12 cellular contexts compared by ENCODE assay signal in genomic region chr17:82461827-82462524, GRCh38. TPM values are rescaled to one million over a fixed set of nuclear protein-coding genes. Genes with fewer than 3 reads are reported as not detected.
DNase-seq lines count a peak whose midpoint lies in the region; ATAC-seq and TF ChIP-seq lines count a peak whose summit lies in the region.
"Had no signal": no experiment of that assay in that cellular context is flagged by ENCODE, and none has a peak within 500 bp of the region (broad histone marks: within the 10 kb centered on the region; RNA-seq: fewer than 3 reads in every experiment).

No MANE protein-coding gene starts in this region.

- no peak for ATAC-seq in left ventricle myocardium superior
- ATAC-seq in heart left ventricle: no peak
- no peak for ATAC-seq in GM21360 (IDR thresholded peaks at IDR 0.05; ENCODE audit: unreplicated experiment)
- ATAC-seq in HG03565 (IDR thresholded peaks at IDR 0.05; ENCODE audit: unreplicated experiment): no peak

- intact Hi-C loops in left ventricle myocardium superior (cut with micrococcal nuclease) (no loop called here), heart left ventricle (cut with DNase I) (no loop called here)

- H3K36me3 Mint-ChIP-seq in type B pancreatic cell: peaks cover 22% of the 10 kb centered on the region

- H3K27ac Mint-ChIP-seq in type B pancreatic cell: peak overlapping the region; percentile 81

- H3K4me3 ChIP-seq in heart left ventricle (no peak overlapping the region), epithelial cell of esophagus (ENCODE audit: low read length) (no peak overlapping the region)
- H3K4me3 ChIP-seq: testis had no signal

- peak overlapping the region; percentile 60 for H3K4me3 Mint-ChIP-seq in type B pancreatic cell

- WGBS in heart left ventricle, 4 donors: 60 to 71% (median 65%) methylated on average over 10 of the region's 10 CpGs

- H3K4me1 ChIP-seq in heart left ventricle: peaks cover 3 to 48% (median 34%) of the 10 kb centered on the region in 12 donors

- no peaks in the 10 kb centered on the region for H3K27me3 ChIP-seq in heart left ventricle
- H3K27me3 ChIP-seq: testis had no signal

- H3K4me1 Mint-ChIP-seq in type B pancreatic cell (ENCODE audit: unreplicated experiment): peaks cover 20% of the 10 kb centered on the region

- peaks cover 0 to 72% (median 64%) of the 10 kb centered on the region in 9 donors for H3K36me3 ChIP-seq in heart left ventricle

- H3K27ac ChIP-seq in heart left ventricle: peak overlapping the region in 2 of 12 donors; percentile 15 to 41
- H3K27ac ChIP-seq: testis had no signal

- DNase-seq in left ventricle myocardium superior (peak; percentile 39), heart left ventricle (no peak), OCI-M1 (lab: John Stamatoyannopoulos, UW) (peak; percentile 85), epithelial cell of esophagus (ENCODE audit: low read depth) (peak; percentile 35), type B pancreatic cell (ENCODE audit: extremely low spot score, unreplicated experiment) (no peak), NK-92 (lab: John Stamatoyannopoulos, UW; ENCODE audit: unreplicated experiment) (no peak)
- DNase-seq: activated CD4-positive, CD25-positive, alpha-beta regulatory T cell treated with anti-CD3 and anti-CD28 coated beads, Interleukin-2, amount 50 U/mL, for 72 hours; activated gamma-delta T cell; NCI-H446 treated with DMSO at 0.1 percent for 48 hours; testis had no signal

- H3K9me3 Mint-ChIP-seq in type B pancreatic cell: no peaks in the 10 kb centered on the region

- TF ChIP-seq CTCF in heart left ventricle (IDR thresholded peaks at IDR 0.05) (no peak), epithelial cell of esophagus (IDR thresholded peaks at IDR 0.05; ENCODE audit: insufficient read depth, low read depth, low read length, missing control alignments) (no peak), type B pancreatic cell (conservative IDR thresholded peaks at IDR 0.05) (no peak)

- TF ChIP-seq POLR2A in heart left ventricle (IDR thresholded peaks at IDR 0.05): no peak

- H3K9me3 ChIP-seq in heart left ventricle: no peaks in the 10 kb centered on the region
- H3K9me3 ChIP-seq: testis had no signal

- no peaks in the 10 kb centered on the region for H3K27me3 Mint-ChIP-seq in type B pancreatic cell

RNA-seq across cellular contexts. Expression of gene NARF, which starts 3.4 kb away (rescaled TPM):
- 90.4 TPM for total RNA-seq in left ventricle myocardium superior
- 10 to 100 TPM; 48.6 to 77.4 (median 59.5) TPM for total RNA-seq in heart left ventricle
- polyA plus RNA-seq in heart left ventricle: 100 to 1,000 TPM in 1 of 2 donors, 10 to 100 TPM in 1; 76.2 to 111 TPM
- 75.4 and 111 TPM in 2 replicates for total RNA-seq in type B pancreatic cell (ENCODE audit: low replicate concordance)

RNA-seq across cellular contexts. Expression of gene CYBC1, which starts 11.4 kb away (rescaled TPM):
- total RNA-seq in left ventricle myocardium superior (30.8 TPM), heart left ventricle (10 to 100 TPM; 20.1 to 82.1 (median 25.4) TPM), type B pancreatic cell (ENCODE audit: low replicate concordance) (51.1 and 78.1 TPM in 2 replicates)
- polyA plus RNA-seq in heart left ventricle: 10 to 100 TPM; 17.3 to 41.1 TPM

RNA-seq across cellular contexts. Expression of gene OGFOD3, which starts 43.6 kb away (rescaled TPM):
- total RNA-seq in left ventricle myocardium superior (28.5 TPM), heart left ventricle (10 to 100 TPM; 23.3 to 38.5 (median 31.4) TPM), type B pancreatic cell (ENCODE audit: low replicate concordance) (24.5 and 31.6 TPM in 2 replicates)
- polyA plus RNA-seq in heart left ventricle: 10 to 100 TPM; 22.6 to 25.5 TPM

RNA-seq across cellular contexts. Expression of gene HEXD, which starts 43.8 kb away (rescaled TPM):
- total RNA-seq in left ventricle myocardium superior (18.6 TPM), heart left ventricle (10 to 100 TPM in 8 of 9 donors, 1 to 10 TPM in 1; 9.9 to 20.2 (median 15.1) TPM), type B pancreatic cell (ENCODE audit: low replicate concordance) (47.5 and 49.7 TPM in 2 replicates)
- 10 to 100 TPM; 11.5 to 24.1 TPM for polyA plus RNA-seq in heart left ventricle

RNA-seq across cellular contexts. Expression of gene FOXK2, which starts 57.6 kb away (rescaled TPM):
- 41.5 TPM for total RNA-seq in left ventricle myocardium superior
- total RNA-seq in heart left ventricle: 10 to 100 TPM; 26.9 to 77.0 (median 33.9) TPM
- 10 to 100 TPM; 15.6 to 43.2 TPM for polyA plus RNA-seq in heart left ventricle
- 59.5 and 75.5 TPM in 2 replicates for total RNA-seq in type B pancreatic cell (ENCODE audit: low replicate concordance)

Comparison
In these comparisons a context has a peak if more than half of its experiments do, and no peak if none do; other contexts are left out.
1. DNase-seq: peak in left ventricle myocardium superior (single experiment), OCI-M1 (single experiment) and epithelial cell of esophagus (single experiment); none in heart left ventricle (0 of 5), type B pancreatic cell (single experiment) and NK-92 (single experiment).